ENCODE assay signal across 15 cellular contexts in genomic region chr9:89356782-89357181, GRCh38.
"Had no signal": no experiment of that assay in that cellular context is flagged by ENCODE, and none has a peak within 500 bp of the region (broad histone marks: within the 10 kb centered on the region; RNA-seq: fewer than 3 reads in every experiment).

No MANE protein-coding gene starts in this region.

- H3K27ac ChIP-seq: gastroesophageal sphincter, heart right ventricle, lower lobe of right lung, neural progenitor cell, pancreas, stomach, testis, WERI-Rb-1 had no signal

- H3K4me3 ChIP-seq: gastroesophageal sphincter, heart right ventricle, lower lobe of right lung, neural progenitor cell, pancreas, stomach, testis had no signal

- H3K27me3 ChIP-seq: gastroesophageal sphincter, heart right ventricle, neural progenitor cell, pancreas, stomach, testis had no signal

- H3K4me3 Mint-ChIP-seq: activated naive CD4-positive, alpha-beta T cell treated with anti-CD3 and anti-CD28 coated beads, Interleukin-2, amount 10 ng/mL, durations not matched to agents 7 days and 5 days; neural progenitor cell; T-helper 17 cell had no signal

- H3K9me3 Mint-ChIP-seq: activated naive CD4-positive, alpha-beta T cell treated with anti-CD3 and anti-CD28 coated beads, Interleukin-2, amount 10 ng/mL, durations not matched to agents 7 days and 5 days; activated T-helper 2 cell treated with anti-CD3 and anti-CD28 coated beads, Interferon-gamma antibody, Interleukin-2, Interleukin-4, amounts not matched to agents 10 μg/mL and 5 μg/mL and 100 μg/mL, durations not matched to agents 14 hours and 24 hours and 36 hours; neural progenitor cell had no signal

- H3K4me1 ChIP-seq: pancreas had no signal

- DNase-seq: activated naive CD4-positive, alpha-beta T cell treated with anti-CD3 and anti-CD28 coated beads, Interleukin-2, amount 10 ng/mL, durations not matched to agents 7 days and 5 days; heart right ventricle; left cardiac atrium; lower lobe of right lung; midbrain; stimulated activated CD4-positive, alpha-beta T cell treated with anti-CD3 and anti-CD28 coated beads, Interleukin-2, amount 100 ng/mL, for 48 hours; stomach; T-helper 17 cell; testis; WERI-Rb-1 had no signal

- H3K27me3 Mint-ChIP-seq: activated naive CD4-positive, alpha-beta T cell treated with anti-CD3 and anti-CD28 coated beads, Interleukin-2, amount 10 ng/mL, durations not matched to agents 7 days and 5 days; T-helper 17 cell had no signal

- ATAC-seq: gastroesophageal sphincter, heart right ventricle, left cardiac atrium, lower lobe of right lung, pancreas, SK-N-SH treated with all-trans-retinoic acid at 6 μM for 48 hours, T-helper 17 cell had no signal

- H3K27ac Mint-ChIP-seq: activated naive CD4-positive, alpha-beta T cell treated with anti-CD3 and anti-CD28 coated beads, Interleukin-2, amount 10 ng/mL, durations not matched to agents 7 days and 5 days; activated T-helper 2 cell treated with anti-CD3 and anti-CD28 coated beads, Interferon-gamma antibody, Interleukin-2, Interleukin-4, amounts not matched to agents 10 μg/mL and 5 μg/mL and 100 μg/mL, durations not matched to agents 14 hours and 24 hours and 36 hours; neural progenitor cell had no signal

- H3K9me3 ChIP-seq: gastroesophageal sphincter, heart right ventricle, lower lobe of right lung, pancreas, stomach, testis had no signal
